In the genomic region with DNA sequence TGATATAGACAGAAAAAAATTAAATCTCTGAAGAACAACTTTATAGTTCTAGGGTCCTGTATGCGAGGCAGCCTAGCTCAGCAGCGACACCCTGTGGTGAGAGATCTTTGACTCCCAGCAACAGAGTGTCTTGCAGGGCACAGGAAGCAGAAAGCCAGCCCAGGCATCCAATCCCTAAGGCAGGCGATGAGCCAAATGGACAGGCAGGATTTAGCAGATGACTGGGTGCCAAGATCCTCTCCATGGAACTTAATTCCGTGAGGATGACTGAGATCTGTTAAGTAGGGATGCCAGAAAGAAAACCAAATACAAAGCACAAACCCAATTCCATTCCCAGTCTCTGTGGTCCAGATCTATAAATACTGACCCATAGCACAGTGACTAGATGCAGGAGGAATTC, we compare ENCODE assay signal across 8 cellular contexts. TPM values are rescaled to one million over a fixed set of nuclear protein-coding genes. Genes with fewer than 3 reads are reported as not detected.
DNase-seq lines count a peak whose midpoint lies in the region; ATAC-seq and TF ChIP-seq lines count a peak whose summit lies in the region.

No MANE protein-coding gene starts in this region.

- no peaks in the 10 kb centered on the region for H3K9me3 ChIP-seq in body of pancreas
- no peaks in the 10 kb centered on the region for H3K9me3 ChIP-seq in iPS DF 6.9 (ENCODE audit: control insufficient read depth, insufficient read depth, low read length)
- H3K9me3 ChIP-seq in spleen: no peaks in the 10 kb centered on the region

- H3K27ac ChIP-seq in body of pancreas: no peak overlapping the region
- no peak overlapping the region for H3K27ac ChIP-seq in iPS DF 6.9 (ENCODE audit: low read length)
- H3K27ac ChIP-seq in spleen: no peak overlapping the region

- peak; percentile 69 to 92 (median 82) for TF ChIP-seq CTCF in body of pancreas (IDR thresholded peaks at IDR 0.05)
- TF ChIP-seq CTCF in spleen (IDR thresholded peaks at IDR 0.05 in 8 of 11, conservative IDR thresholded peaks at IDR 0.05 in 3 of 11): peak; percentile 29 to 89 (median 79)

- no peak for TF ChIP-seq POLR2A in body of pancreas (IDR thresholded peaks at IDR 0.05)
- no peak for TF ChIP-seq POLR2A in spleen (IDR thresholded peaks at IDR 0.05)

- H3K27me3 ChIP-seq in body of pancreas (no peaks in the 10 kb centered on the region), iPS DF 6.9 (ENCODE audit: control insufficient read depth, insufficient read depth, low read length) (no peaks in the 10 kb centered on the region), spleen (replicated peaks in 1 of 7) (no peaks in the 10 kb centered on the region)

- ATAC-seq in body of pancreas: peak; percentile 82
- no peak for ATAC-seq in HG03442 (IDR thresholded peaks at IDR 0.05; ENCODE audit: unreplicated experiment)

- 10 to 11% methylated on average over 4 of the region's 4 CpGs for WGBS in body of pancreas, 2 donors
- no CpG with 5 or more reads among the region's 4 CpGs for WGBS in iPS DF 6.9 (ENCODE audit: insufficient coverage, insufficient read length)
- 18 to 38% (median 31%) methylated on average over 4 of the region's 4 CpGs for WGBS in spleen, 5 donors

- H3K36me3 ChIP-seq in body of pancreas (replicated peaks in 1 of 2; ENCODE audit: insufficient read depth in 1 of 2, low read depth in 2 of 2): no peaks in the 10 kb centered on the region
- no peaks in the 10 kb centered on the region for H3K36me3 ChIP-seq in iPS DF 6.9 (ENCODE audit: control insufficient read depth, insufficient read depth, low read length)
- H3K36me3 ChIP-seq in spleen: peaks cover 0 to 41% (median under 1%) of the 10 kb centered on the region in 6 donors

- no peak overlapping the region for H3K4me3 ChIP-seq in body of pancreas
- H3K4me3 ChIP-seq in iPS DF 6.9 (ENCODE audit: low read length): no peak overlapping the region
- H3K4me3 ChIP-seq in spleen: no peak overlapping the region

- peak; percentile 52 to 54 for DNase-seq in NCI-H187 (lab: John Stamatoyannopoulos, UW)
- no peak for DNase-seq in NCI-H187 treated with DMSO at 0.1 percent for 48 hours (lab: John Stamatoyannopoulos, UW)
- DNase-seq in NCI-H2107 treated with DMSO at 0.1 percent for 48 hours (lab: John Stamatoyannopoulos, UW; ENCODE audit: unreplicated experiment): peak; percentile 56
- peak; percentile 61 for DNase-seq in UCSD-AML1 (lab: John Stamatoyannopoulos, UW; ENCODE audit: unreplicated experiment)
- peak; percentile 80 to 88 (median 84) for DNase-seq in body of pancreas
- DNase-seq in iPS DF 6.9 (ENCODE audit: low read depth, low spot score): peak; percentile 64
- peak; percentile 83 for DNase-seq in spleen

- intact Hi-C loops in body of pancreas (cut with DNase I): loop anchor here (5.0 to 10.0 kb wide), 2 partner anchors 173 to 295 kb away; no protein-coding TSS in a partner anchor
- intact Hi-C loops in spleen (cut with DNase I; ENCODE audit: low total_unique reads): loop anchor here (5.0 to 10.0 kb wide), 2 partner anchors 293 to 425 kb away; no protein-coding TSS in a partner anchor

- peaks cover 27% of the 10 kb centered on the region for H3K4me1 ChIP-seq in body of pancreas
- H3K4me1 ChIP-seq in iPS DF 6.9 (ENCODE audit: control insufficient read depth, insufficient read depth, low read length): no peaks in the 10 kb centered on the region
- peaks cover 0 to 11% (median 6%) of the 10 kb centered on the region in 6 donors for H3K4me1 ChIP-seq in spleen

RNA-seq across cellular contexts. Expression of gene HLCS, which starts 38.8 kb away (rescaled TPM):
- total RNA-seq in body of pancreas: 10 to 100 TPM; 27.2 to 38.6 TPM
- total RNA-seq in spleen: 10 to 100 TPM; 10.1 to 22.8 (median 18.1) TPM
- polyA plus RNA-seq in spleen: 1 to 10 TPM; 1.7 to 2.8 (median 1.8) TPM
